14 cellular contexts compared by ENCODE assay signal in genomic region chrX:149010026-149010898, GRCh38.
DNase-seq lines count a peak whose midpoint lies in the region; ATAC-seq lines count a peak whose summit lies in the region.
"Had no signal": no experiment of that assay in that cellular context is flagged by ENCODE, and none has a peak within 500 bp of the region (broad histone marks: within the 10 kb centered on the region; RNA-seq: fewer than 3 reads in every experiment).

No MANE protein-coding gene starts in this region.

- peak; percentile 77 for DNase-seq in NCI-H1105 (lab: John Stamatoyannopoulos, UW)
- peak; percentile 42 for DNase-seq in NCI-H1694 treated with DMSO at 0.1 percent for 48 hours (lab: John Stamatoyannopoulos, UW)
- DNase-seq in SHP77 treated with DMSO at 0.1 percent for 48 hours (lab: John Stamatoyannopoulos, UW), result peak; percentile 31
- peak; percentile 8 for DNase-seq in retina
- DNase-seq in Right ventricle myocardium inferior (ENCODE audit: missing footprints), result no peak
- no peak for DNase-seq in activated CD4-positive, alpha-beta T cell treated with anti-CD3 and anti-CD28 coated beads for 36 hours
- no peak for DNase-seq in NCI-H345 treated with DMSO at 0.1 percent for 48 hours (lab: John Stamatoyannopoulos, UW; ENCODE audit: unreplicated experiment)
- DNase-seq: CD8-positive, alpha-beta T cell; H9; NCI-H2029 treated with DMSO at 0.1 percent for 48 hours; NCI-H524; Peyer's patch; SIG-M5; T-helper 2 cell had no signal

- no peak overlapping the region for H3K27ac Mint-ChIP-seq in activated CD4-positive, alpha-beta T cell treated with anti-CD3 and anti-CD28 coated beads for 36 hours
- H3K27ac Mint-ChIP-seq: CD8-positive, alpha-beta T cell; H9 had no signal

- intact Hi-C loops in Right ventricle myocardium inferior (cut with DNase I), result no loop called here
- intact Hi-C loops in activated CD4-positive, alpha-beta T cell treated with anti-CD3 and anti-CD28 coated beads for 36 hours (cut with DNase I, micrococcal nuclease), result no loop called here

- ATAC-seq in Right ventricle myocardium inferior, result no peak
- no peak for ATAC-seq in activated CD4-positive, alpha-beta T cell treated with anti-CD3 and anti-CD28 coated beads for 36 hours
- ATAC-seq: CD8-positive, alpha-beta T cell had no signal

- H3K9me3 Mint-ChIP-seq in activated CD4-positive, alpha-beta T cell treated with anti-CD3 and anti-CD28 coated beads for 36 hours (ENCODE audit: low read depth), result no peaks in the 10 kb centered on the region
- H3K9me3 Mint-ChIP-seq: CD8-positive, alpha-beta T cell had no signal

- POLR2A ChIA-PET in activated CD4-positive, alpha-beta T cell treated with anti-CD3 and anti-CD28 coated beads for 36 hours (lab: Charles Lee), result no interaction called here

- no peaks in the 10 kb centered on the region for H3K36me3 Mint-ChIP-seq in activated CD4-positive, alpha-beta T cell treated with anti-CD3 and anti-CD28 coated beads for 36 hours (ENCODE audit: low read depth)
- H3K36me3 Mint-ChIP-seq: CD8-positive, alpha-beta T cell had no signal

- H3K27me3 Mint-ChIP-seq in activated CD4-positive, alpha-beta T cell treated with anti-CD3 and anti-CD28 coated beads for 36 hours, result no peaks in the 10 kb centered on the region

- H3K4me3 Mint-ChIP-seq in activated CD4-positive, alpha-beta T cell treated with anti-CD3 and anti-CD28 coated beads for 36 hours, result no peak overlapping the region
- H3K4me3 Mint-ChIP-seq: CD8-positive, alpha-beta T cell; H9 had no signal

- CTCF ChIA-PET in activated CD4-positive, alpha-beta T cell treated with anti-CD3 and anti-CD28 coated beads for 36 hours (lab: Charles Lee), result no interaction called here

- no peaks in the 10 kb centered on the region for H3K4me1 Mint-ChIP-seq in activated CD4-positive, alpha-beta T cell treated with anti-CD3 and anti-CD28 coated beads for 36 hours
- H3K4me1 Mint-ChIP-seq: H9 had no signal

Comparison
In these comparisons a context has a peak if more than half of its experiments do, and no peak if none do; other contexts are left out.
1. DNase-seq: peak in NCI-H1105 (single experiment), NCI-H1694 treated with DMSO at 0.1 percent for 48 hours (single experiment), SHP77 treated with DMSO at 0.1 percent for 48 hours (single experiment) and retina (single experiment); none in Right ventricle myocardium inferior (single experiment), activated CD4-positive, alpha-beta T cell treated with anti-CD3 and anti-CD28 coated beads for 36 hours (single experiment) and NCI-H345 treated with DMSO at 0.1 percent for 48 hours (single experiment).